ENCODE assay signal across 10 cellular contexts in genomic region chr20:41086402-41087324, GRCh38. TPM values are rescaled to one million over a fixed set of nuclear protein-coding genes. Genes with fewer than 3 reads are reported as not detected.
DNase-seq lines count a peak whose midpoint lies in the region; ATAC-seq and TF ChIP-seq lines count a peak whose summit lies in the region.
"Had no signal": no experiment of that assay in that cellular context is flagged by ENCODE, and none has a peak within 500 bp of the region (broad histone marks: within the 10 kb centered on the region; RNA-seq: fewer than 3 reads in every experiment).

No MANE protein-coding gene starts in this region.

- no peaks in the 10 kb centered on the region for H3K9me3 ChIP-seq in BLaER1 treated with 17β-estradiol and CSF1 and Interleukin-3, amounts not matched to agents 10 nM and 100 nM (replicated peaks in 1 of 11)
- no peaks in the 10 kb centered on the region for H3K9me3 ChIP-seq in thyroid gland

- intact Hi-C loops in thyroid gland (cut with DNase I), result no loop called here

- WGBS in thyroid gland, 2 donors, result 43 to 56% methylated on average over 8 of the region's 8 CpGs

- peak overlapping the region in 6 of 11 experiments; percentile 1 to 67 (median 28); a peak in 9 of 22 replicates for H3K27ac ChIP-seq in BLaER1 treated with 17β-estradiol and CSF1 and Interleukin-3, amounts not matched to agents 10 nM and 100 nM
- H3K27ac ChIP-seq in thyroid gland, result peak overlapping the region in 1 of 3 donors; percentile 45
- H3K27ac ChIP-seq in caudate nucleus (ENCODE audit: low read depth, low read length), result no peak overlapping the region
- H3K27ac ChIP-seq: skin epidermis had no signal

- no peak for TF ChIP-seq CTCF in choroid plexus epithelial cell (conservative IDR thresholded peaks at IDR 0.05; ENCODE audit: low read depth, low read length)
- TF ChIP-seq CTCF in thyroid gland (IDR thresholded peaks at IDR 0.05), result no peak

- peaks cover 0 to 20% (median 5%) of the 10 kb centered on the region in 10 experiments; a peak in 8 of 20 replicates for H3K4me1 ChIP-seq in BLaER1 treated with 17β-estradiol and CSF1 and Interleukin-3, amounts not matched to agents 10 nM and 100 nM
- peaks cover 9 to 15% of the 10 kb centered on the region in 2 donors for H3K4me1 ChIP-seq in thyroid gland

- peaks cover 0 to 57% (median 6%) of the 10 kb centered on the region in 11 experiments; a peak in 13 of 22 replicates for H4K20me1 ChIP-seq in BLaER1 treated with 17β-estradiol and CSF1 and Interleukin-3, amounts not matched to agents 10 nM and 100 nM

- DNase-seq in Jurkat, Clone E6-1 (ENCODE audit: low read depth, low spot score), result peak; percentile 71
- DNase-seq in NOMO-1 (lab: John Stamatoyannopoulos, UW; ENCODE audit: unreplicated experiment in 2 of 2) (peak; percentile 49 to 73), choroid plexus epithelial cell (ENCODE audit: low read depth) (peak; percentile 41), thyroid gland (no peak), HuH-7.5 (ENCODE audit: low spot score) (no peak), caudate nucleus (lab: John Stamatoyannopoulos, UW) (no peak)
- DNase-seq: DMS53 had no signal

- no peak for TF ChIP-seq POLR2A in thyroid gland (IDR thresholded peaks at IDR 0.05)

- peaks cover 89 to 100% (median 98%) of the 10 kb centered on the region in 11 experiments for H3K36me3 ChIP-seq in BLaER1 treated with 17β-estradiol and CSF1 and Interleukin-3, amounts not matched to agents 10 nM and 100 nM
- H3K36me3 ChIP-seq in thyroid gland, result peaks cover 0 to 9% of the 10 kb centered on the region in 2 donors

- H3K4me3 ChIP-seq in BLaER1 treated with 17β-estradiol and CSF1 and Interleukin-3, amounts not matched to agents 10 nM and 100 nM, result no peak overlapping the region
- H3K4me3 ChIP-seq in Jurkat, Clone E6-1 (ENCODE audit: low read length), result no peak overlapping the region
- no peak overlapping the region for H3K4me3 ChIP-seq in choroid plexus epithelial cell (ENCODE audit: low read depth, low read length)
- H3K4me3 ChIP-seq in thyroid gland (replicated peaks in 1 of 3), result no peak overlapping the region
- H3K4me3 ChIP-seq: skin epidermis had no signal

- no peaks in the 10 kb centered on the region for H3K27me3 ChIP-seq in BLaER1 treated with 17β-estradiol and CSF1 and Interleukin-3, amounts not matched to agents 10 nM and 100 nM
- no peaks in the 10 kb centered on the region for H3K27me3 ChIP-seq in thyroid gland

- H3K4me2 ChIP-seq in BLaER1 treated with 17β-estradiol and CSF1 and Interleukin-3, amounts not matched to agents 10 nM and 100 nM, result peak overlapping the region in 4 of 11 experiments; percentile 17 to 60 (median 44); a peak in 6 of 22 replicates

- H3K9ac ChIP-seq in BLaER1 treated with 17β-estradiol and CSF1 and Interleukin-3, amounts not matched to agents 10 nM and 100 nM, result peak overlapping the region in 2 of 11 experiments; percentile 15 to 29; a peak in 1 of 22 replicates

- no peak for ATAC-seq in GM21619 (IDR thresholded peaks at IDR 0.05; ENCODE audit: unreplicated experiment)

RNA-seq across cellular contexts. Expression of gene PLCG1, which starts 50.7 kb away (rescaled TPM):
- 118 TPM for polyA plus RNA-seq in Jurkat, Clone E6-1 (2012; ENCODE audit: insufficient read depth, insufficient read length)
- 100 to 1,000 TPM; 146 to 252 (median 164) TPM for total RNA-seq in thyroid gland

RNA-seq across cellular contexts. Expression of gene TOP1, which starts 58.0 kb away (rescaled TPM):
- polyA plus RNA-seq in Jurkat, Clone E6-1 (2012; ENCODE audit: insufficient read depth, insufficient read length), result 93.2 TPM
- total RNA-seq in thyroid gland, result 10 to 100 TPM; 31.3 to 46.3 (median 41.4) TPM

Comparison
In these comparisons a context has a peak if more than half of its experiments do, and no peak if none do; other contexts are left out.
1. DNase-seq: peak in Jurkat, Clone E6-1 (single experiment), NOMO-1 (2 of 2) and choroid plexus epithelial cell (single experiment); none in thyroid gland (0 of 2), HuH-7.5 (single experiment) and caudate nucleus (0 of 61).